Comparison of ENCODE assay signal across 10 cellular contexts in the genomic region with DNA sequence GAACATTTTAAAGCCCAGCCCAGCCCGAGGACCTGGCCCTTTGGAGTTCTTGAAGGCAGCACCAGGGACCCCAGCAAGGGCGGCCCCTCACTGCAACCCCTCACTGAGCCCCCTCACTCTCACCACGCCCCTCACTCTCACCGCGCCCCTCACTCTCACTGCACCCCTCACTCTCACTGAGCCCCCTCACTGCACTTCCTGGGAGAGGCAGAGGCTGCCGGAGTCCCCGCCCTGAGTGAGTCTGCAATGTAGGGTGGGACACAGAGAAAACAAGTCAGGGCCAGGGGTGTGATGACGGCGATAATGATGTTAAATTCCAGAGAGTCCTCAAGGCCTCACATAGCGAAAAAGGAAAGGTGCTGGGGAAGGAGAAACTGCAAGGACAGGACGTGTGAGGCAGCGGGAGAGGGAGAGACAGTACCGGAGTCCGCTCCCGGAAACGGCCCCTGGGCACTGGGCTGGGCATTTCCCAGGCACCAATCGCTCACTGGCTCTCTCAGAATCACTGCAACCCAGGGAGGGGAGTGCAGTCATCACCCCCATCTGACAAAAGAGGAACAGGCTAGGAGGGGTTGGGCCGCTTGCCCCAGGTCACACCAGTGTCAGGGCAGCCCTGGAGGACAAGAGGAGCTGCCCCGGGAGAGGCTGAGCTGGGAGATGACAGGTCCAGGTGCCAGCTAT. TPM values are rescaled to one million over a fixed set of nuclear protein-coding genes. Genes with fewer than 3 reads are reported as not detected.
DNase-seq lines count a peak whose midpoint lies in the region; ATAC-seq and TF ChIP-seq lines count a peak whose summit lies in the region.
"Had no signal": no experiment of that assay in that cellular context is flagged by ENCODE, and none has a peak within 500 bp of the region (broad histone marks: within the 10 kb centered on the region; RNA-seq: fewer than 3 reads in every experiment).

No MANE protein-coding gene starts in this region.

- no peak for DNase-seq in CD8-positive, alpha-beta T cell
- DNase-seq in IMR-90, result no peak
- no peak for DNase-seq in natural killer cell treated with Interleukin-12 subunit alpha and Interleukin-12 subunit beta and Interleukin-15 and Interleukin-18, amount 100 ng/mL, for 72 hours (ENCODE audit: low spot score)
- no peak for DNase-seq in NCI-H446 treated with DMSO at 0.1 percent for 48 hours (lab: John Stamatoyannopoulos, UW)
- DNase-seq in HT-29 (ENCODE audit: low spot score), result no peak
- no peak for DNase-seq in GDM1 (lab: John Stamatoyannopoulos, UW)

- H3K27ac Mint-ChIP-seq in CD8-positive, alpha-beta T cell, result peak overlapping the region; percentile 90
- peak overlapping the region in 4 of 5 experiments; percentile 68 to 89 (median 78) for H3K27ac Mint-ChIP-seq in brain
- H3K27ac Mint-ChIP-seq in natural killer cell treated with Interleukin-12 subunit alpha and Interleukin-12 subunit beta and Interleukin-15 and Interleukin-18, amount 100 ng/mL, for 72 hours, result peak overlapping the region; percentile 81 to 99

- peaks cover 51% of the 10 kb centered on the region for H3K36me3 Mint-ChIP-seq in CD8-positive, alpha-beta T cell
- H3K36me3 Mint-ChIP-seq in brain, result peaks cover 4% of the 10 kb centered on the region
- H3K36me3 Mint-ChIP-seq in natural killer cell treated with Interleukin-12 subunit alpha and Interleukin-12 subunit beta and Interleukin-15 and Interleukin-18, amount 100 ng/mL, for 72 hours, result no peaks in the 10 kb centered on the region

- no peak overlapping the region for H2BK120ac ChIP-seq in IMR-90 (ENCODE audit: low read depth, low read length)

- no peak overlapping the region for H2AK5ac ChIP-seq in IMR-90 (ENCODE audit: low read depth, low read length)

- peak overlapping the region; percentile 25 for H3K4me3 ChIP-seq in CD8-positive, alpha-beta T cell (ENCODE audit: low read depth, low read length)
- no peak overlapping the region for H3K4me3 ChIP-seq in IMR-90 (ENCODE audit: insufficient read depth, low read depth, low read length)
- H3K4me3 ChIP-seq: esophagus muscularis mucosa had no signal

- no peak overlapping the region for H4K5ac ChIP-seq in IMR-90 (ENCODE audit: low read depth, low read length)

- no peaks in the 10 kb centered on the region for H3K27me3 Mint-ChIP-seq in CD8-positive, alpha-beta T cell (ENCODE audit: low read depth)
- H3K27me3 Mint-ChIP-seq in brain, result peaks cover 5% of the 10 kb centered on the region
- H3K27me3 Mint-ChIP-seq in natural killer cell treated with Interleukin-12 subunit alpha and Interleukin-12 subunit beta and Interleukin-15 and Interleukin-18, amount 100 ng/mL, for 72 hours, result no peaks in the 10 kb centered on the region

- no peak overlapping the region for H3K4me2 ChIP-seq in IMR-90 (ENCODE audit: low read depth, low read length)

- CTCF ChIA-PET in CD8-positive, alpha-beta T cell (lab: Charles Lee), result interaction anchor here (1.2 to 1.9 kb wide), 4 partner anchors 7 to 42 kb away, joined by 3 to 7 read pairs (median 4); no protein-coding TSS in a partner anchor
- CTCF ChIA-PET in IMR-90 (lab: Yijun Ruan, JAX), result no interaction called here

- H3K4me1 Mint-ChIP-seq in CD8-positive, alpha-beta T cell (ENCODE audit: low read depth), result peaks cover 92% of the 10 kb centered on the region
- peaks cover 77% of the 10 kb centered on the region for H3K4me1 Mint-ChIP-seq in brain
- peaks cover 78 to 81% of the 10 kb centered on the region in 2 donors for H3K4me1 Mint-ChIP-seq in natural killer cell treated with Interleukin-12 subunit alpha and Interleukin-12 subunit beta and Interleukin-15 and Interleukin-18, amount 100 ng/mL, for 72 hours (ENCODE audit: low read depth in 2 of 2)

- no TSS peak for BruUV-seq in IMR-90 (replicated peaks; lab: Mats Ljungman, UMichigan)

- H3K9me1 ChIP-seq in IMR-90 (ENCODE audit: insufficient read depth, low read length), result no peaks in the 10 kb centered on the region

- H3K9ac ChIP-seq in IMR-90 (ENCODE audit: low read depth, low read length), result no peak overlapping the region

- H3K4ac ChIP-seq in IMR-90 (ENCODE audit: low read depth, low read length), result no peak overlapping the region

- no peak for TF ChIP-seq RAD21 in IMR-90 (IDR thresholded peaks at IDR 0.05; ENCODE audit: low read length)

- TF ChIP-seq CTCF in CD8-positive, alpha-beta T cell (IDR thresholded peaks at IDR 0.05), result no peak
- TF ChIP-seq CTCF in IMR-90 (conservative IDR thresholded peaks at IDR 0.05; ENCODE audit: low read depth, low read length), result no peak
- TF ChIP-seq CTCF in brain (conservative IDR thresholded peaks at IDR 0.05), result no peak

- no peak overlapping the region for H3K18ac ChIP-seq in IMR-90 (ENCODE audit: low read depth, low read length)

- no peak for TF ChIP-seq POLR2A in IMR-90 (IDR thresholded peaks at IDR 0.05; ENCODE audit: low read depth, low read length)

- no peaks in the 10 kb centered on the region for H3K27me3 ChIP-seq in CD8-positive, alpha-beta T cell (ENCODE audit: insufficient read depth, low read length)
- peaks cover 20% of the 10 kb centered on the region for H3K27me3 ChIP-seq in IMR-90 (ENCODE audit: control insufficient read depth, insufficient read depth, low read length)

- no peaks in the 10 kb centered on the region for H3K9me3 ChIP-seq in CD8-positive, alpha-beta T cell (ENCODE audit: low read length)
- no peaks in the 10 kb centered on the region for H3K9me3 ChIP-seq in IMR-90 (ENCODE audit: control insufficient read depth, insufficient read depth, low read length)
- H3K9me3 ChIP-seq: esophagus muscularis mucosa had no signal

- H4K20me1 ChIP-seq in IMR-90 (ENCODE audit: insufficient read depth, low read length), result no peaks in the 10 kb centered on the region

- in situ Hi-C loops in IMR-90 (cut with MboI; ENCODE audit: low sequenced_read_pairs), result no loop called here

- no peak overlapping the region for H2BK15ac ChIP-seq in IMR-90 (ENCODE audit: low read depth, low read length)

- peaks cover 97% of the 10 kb centered on the region for H3K4me1 ChIP-seq in CD8-positive, alpha-beta T cell (ENCODE audit: insufficient read depth, low read length)
- H3K4me1 ChIP-seq in IMR-90 (ENCODE audit: control insufficient read depth, insufficient read depth, low read length), result peaks cover 2% of the 10 kb centered on the region; the same call in 1 of the 2 replicates

- POLR2A ChIA-PET in CD8-positive, alpha-beta T cell (lab: Charles Lee), result interaction anchor here (0.9 to 2.3 kb wide), 4 partner anchors 13 to 77 kb away, joined by 3 to 7 read pairs (median 5); no protein-coding TSS in a partner anchor
- POLR2A ChIA-PET in IMR-90 (lab: Charles Lee; ENCODE audit: unreplicated experiment), result no interaction called here

- H3K9me3 Mint-ChIP-seq in CD8-positive, alpha-beta T cell, result no peaks in the 10 kb centered on the region
- peaks cover 0 to 3% (median 0%) of the 10 kb centered on the region in 5 experiments for H3K9me3 Mint-ChIP-seq in brain
- no peaks in the 10 kb centered on the region for H3K9me3 Mint-ChIP-seq in natural killer cell treated with Interleukin-12 subunit alpha and Interleukin-12 subunit beta and Interleukin-15 and Interleukin-18, amount 100 ng/mL, for 72 hours

- peak overlapping the region; percentile 23 for H3K27ac ChIP-seq in CD8-positive, alpha-beta T cell (ENCODE audit: low read depth, low read length)
- H3K27ac ChIP-seq in IMR-90 (ENCODE audit: insufficient read depth, low read length), result no peak overlapping the region
- H3K27ac ChIP-seq: esophagus muscularis mucosa had no signal

- H4K8ac ChIP-seq in IMR-90 (ENCODE audit: low read depth in 2 of 2, low read length in 2 of 2), result no peak overlapping the region

- peak overlapping the region; percentile 43 for H2AFZ ChIP-seq in IMR-90 (replicated peaks; ENCODE audit: low read length, poor library complexity)

- WGBS in IMR-90 (ENCODE audit: extremely low coverage in 2 of 2, insufficient read length in 1 of 2), 2 experiments, result 67% methylated on average over 3 of the region's 19 CpGs; no CpG with 5 or more reads in 1 of the 2 experiments

- no peak overlapping the region for H3K23ac ChIP-seq in IMR-90 (ENCODE audit: low read depth, low read length)

- H3K56ac ChIP-seq in IMR-90 (ENCODE audit: extremely low read depth, insufficient read depth, low read length), result no peak overlapping the region

- H3K36me3 ChIP-seq in CD8-positive, alpha-beta T cell (ENCODE audit: insufficient read depth, low read length), result no peaks in the 10 kb centered on the region
- no peaks in the 10 kb centered on the region for H3K36me3 ChIP-seq in IMR-90 (ENCODE audit: control insufficient read depth, insufficient read depth, low read length)
- H3K36me3 ChIP-seq: esophagus muscularis mucosa had no signal

- no peak for ATAC-seq in CD8-positive, alpha-beta T cell
- ATAC-seq in IMR-90 (ENCODE audit: low read depth) (no peak), GM21576 (IDR thresholded peaks at IDR 0.05; ENCODE audit: unreplicated experiment) (no peak)
- ATAC-seq in natural killer cell treated with Interleukin-12 subunit alpha and Interleukin-12 subunit beta and Interleukin-15 and Interleukin-18, amount 100 ng/mL, for 72 hours, result peak in 1 of 2 donors; percentile 46
- ATAC-seq: SK-N-SH treated with all-trans-retinoic acid at 6 μM for 48 hours had no signal

- no peak overlapping the region for H2AK9ac ChIP-seq in IMR-90 (replicated peaks; ENCODE audit: low read depth, low read length, poor library complexity)

- H3K14ac ChIP-seq in IMR-90 (replicated peaks; ENCODE audit: low read depth, low read length), result no peak overlapping the region

- H3K4me3 Mint-ChIP-seq in CD8-positive, alpha-beta T cell, result peak overlapping the region; percentile 77
- H3K4me3 Mint-ChIP-seq in brain, result peak overlapping the region in 2 of 5 experiments; percentile 10 to 45
- peak overlapping the region; percentile 16 for H3K4me3 Mint-ChIP-seq in natural killer cell treated with Interleukin-12 subunit alpha and Interleukin-12 subunit beta and Interleukin-15 and Interleukin-18, amount 100 ng/mL, for 72 hours

- no peak overlapping the region for H4K91ac ChIP-seq in IMR-90 (ENCODE audit: insufficient read depth, low read depth, low read length)

- dilution Hi-C loops in IMR-90 (cut with HindIII; ENCODE audit: low sequenced_read_pairs, unreplicated experiment), result no loop called here

- H2BK5ac ChIP-seq in IMR-90 (ENCODE audit: low read depth, low read length, poor library complexity, severe bottlenecking), result no peak overlapping the region

- no peak overlapping the region for H2BK20ac ChIP-seq in IMR-90 (ENCODE audit: low read depth, low read length)

- intact Hi-C loops in CD8-positive, alpha-beta T cell (cut with DNase I, micrococcal nuclease), result no loop called here
- intact Hi-C loops in IMR-90 (cut with micrococcal nuclease), result no loop called here

- no peaks in the 10 kb centered on the region for H3K79me1 ChIP-seq in IMR-90 (ENCODE audit: low read depth in 1 of 2, low read length in 2 of 2)

RNA-seq across cellular contexts. Expression of a gene that starts 24.9 kb away (rescaled TPM):
- total RNA-seq in CD8-positive, alpha-beta T cell, result 100 to 1,000 TPM; 266 to 273 TPM
- 0.18 and 0.28 TPM in 2 replicates for total RNA-seq in IMR-90 (2012; rRNA removed)
- polyA plus RNA-seq in IMR-90 (2012; rRNA removed), result 0.11 and 0.17 TPM in 2 replicates
- polyA plus RNA-seq in IMR-90 (2012; cell fraction: cytosol; rRNA removed), result 0.02 and 0.04 TPM in 2 replicates
- polyA plus RNA-seq in IMR-90 (2012; cell fraction: nucleus; rRNA removed; ENCODE audit: low replicate concordance), result 0.15 and 0.54 TPM in 2 replicates
- polyA plus RNA-seq in brain (ENCODE audit: insufficient read depth, low read depth, low replicate concordance), result 40.2 TPM
- total RNA-seq in natural killer cell treated with Interleukin-12 subunit alpha and Interleukin-12 subunit beta and Interleukin-15 and Interleukin-18, amount 100 ng/mL, for 72 hours, result 100 to 1,000 TPM; 103 to 175 TPM
- 41.7 and 45.3 TPM in 2 replicates for total RNA-seq in HT-29 (2014; rRNA removed; shearing (Covaris generic))

Comparison
In these comparisons a context has a peak if more than half of its experiments do, and no peak if none do; other contexts are left out.
1. RNA of a gene that starts 24.9 kb away (total RNA-seq): 266 to 273 TPM in CD8-positive, alpha-beta T cell, 103 to 175 TPM in natural killer cell treated with Interleukin-12 subunit alpha and Interleukin-12 subunit beta and Interleukin-15 and Interleukin-18, amount 100 ng/mL, for 72 hours and 41.7 to 45.3 TPM in HT-29; 0.18 to 0.28 TPM in IMR-90; every median in the first group is over 10 times any median in the second.
2. Peak in every context shown above with its lines, with median percentiles within 50 percentile points of each other: H3K27ac Mint-ChIP-seq.